9 cellular contexts compared by ENCODE assay signal in the genomic region with DNA sequence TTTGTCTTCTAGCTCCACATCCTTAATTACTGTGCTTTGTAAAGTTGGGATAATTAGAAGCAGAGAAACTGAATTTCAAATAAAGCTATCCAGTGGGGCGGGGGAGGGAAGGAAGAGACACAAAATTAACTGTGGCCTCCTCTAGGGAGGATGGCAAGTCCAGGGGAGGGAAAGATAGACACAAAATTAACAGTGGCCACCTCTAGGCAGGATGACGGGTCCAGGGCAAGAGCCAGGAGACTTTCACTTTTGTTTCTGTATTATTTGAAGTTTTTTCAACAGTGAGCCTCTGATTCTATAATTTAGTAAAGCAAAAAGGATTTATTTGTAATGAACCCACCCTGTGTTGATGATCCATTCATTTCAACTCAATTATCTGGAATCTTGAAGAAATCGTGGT.
DNase-seq lines count a peak whose midpoint lies in the region; ATAC-seq and TF ChIP-seq lines count a peak whose summit lies in the region.
"Had no signal": no experiment of that assay in that cellular context is flagged by ENCODE, and none has a peak within 500 bp of the region (broad histone marks: within the 10 kb centered on the region; RNA-seq: fewer than 3 reads in every experiment).

No MANE protein-coding gene starts in this region.

- CTCF ChIA-PET in GM10248 (lab: Yijun Ruan, JAX): interaction anchor here (1.4 kb wide), 1 partner anchor 16 kb away, joined by 3 read pairs; no protein-coding TSS in a partner anchor
- CTCF ChIA-PET in naive thymus-derived CD4-positive, alpha-beta T cell (lab: Charles Lee): no interaction called here

- POLR2A ChIA-PET in GM10248 (lab: Yijun Ruan, JAX): no interaction called here
- POLR2A ChIA-PET in naive thymus-derived CD4-positive, alpha-beta T cell (lab: Charles Lee): no interaction called here

- H3K27me3 ChIP-seq in ACC112 (ENCODE audit: insufficient read depth, low read length) (no peaks in the 10 kb centered on the region), esophagus squamous epithelium (no peaks in the 10 kb centered on the region)
- H3K27me3 ChIP-seq in naive thymus-derived CD4-positive, alpha-beta T cell (ENCODE audit: control insufficient read depth in 2 of 2, insufficient read depth in 2 of 2, low read length in 2 of 2): no peaks in the 10 kb centered on the region

- H2AFZ ChIP-seq in ACC112 (ENCODE audit: low read length, unreplicated experiment): peak overlapping the region; percentile 70

- H3K36me3 ChIP-seq in ACC112 (ENCODE audit: insufficient read depth, low read length): no peaks in the 10 kb centered on the region
- H3K36me3 ChIP-seq in naive thymus-derived CD4-positive, alpha-beta T cell (ENCODE audit: control insufficient read depth in 2 of 3, insufficient read depth in 3 of 3, low read length in 3 of 3): no peaks in the 10 kb centered on the region
- H3K36me3 ChIP-seq in esophagus squamous epithelium: no peaks in the 10 kb centered on the region

- H3K36me3 Mint-ChIP-seq in naive thymus-derived CD4-positive, alpha-beta T cell: no peaks in the 10 kb centered on the region

- peaks cover 0 to 3% (median 0%) of the 10 kb centered on the region in 11 donors for H3K9me3 Mint-ChIP-seq in naive thymus-derived CD4-positive, alpha-beta T cell

- 48% methylated on average over 3 of the region's 3 CpGs for WGBS in esophagus squamous epithelium, 2 donors

- H3K27me3 Mint-ChIP-seq in naive thymus-derived CD4-positive, alpha-beta T cell: peaks cover 4 to 29% (median 9%) of the 10 kb centered on the region in 5 donors

- ATAC-seq in naive thymus-derived CD4-positive, alpha-beta T cell: no peak

- H3K4me3 Mint-ChIP-seq in naive thymus-derived CD4-positive, alpha-beta T cell: peak overlapping the region; percentile 60 to 90 (median 79)

- intact Hi-C loops in naive thymus-derived CD4-positive, alpha-beta T cell (cut with micrococcal nuclease): no loop called here
- intact Hi-C loops in esophagus squamous epithelium (cut with DNase I): no loop called here

- peak; percentile 16 for DNase-seq in GM10248 (ENCODE audit: extremely low spot score)
- no peak for DNase-seq in naive thymus-derived CD4-positive, alpha-beta T cell
- no peak for DNase-seq in esophagus squamous epithelium (lab: John Stamatoyannopoulos, UW)
- no peak for DNase-seq in NCI-H2227 treated with DMSO at 0.1 percent for 48 hours (lab: John Stamatoyannopoulos, UW)
- DNase-seq in NCI-H774 (lab: John Stamatoyannopoulos, UW): no peak
- DNase-seq in NCI-H2227 (lab: John Stamatoyannopoulos, UW; ENCODE audit: unreplicated experiment): no peak

- H3K9me3 ChIP-seq in naive thymus-derived CD4-positive, alpha-beta T cell (ENCODE audit: control insufficient read depth in 2 of 3, low read length in 3 of 3): no peaks in the 10 kb centered on the region
- H3K9me3 ChIP-seq in esophagus squamous epithelium: no peaks in the 10 kb centered on the region

- TF ChIP-seq CTCF in GM10248 (IDR thresholded peaks at IDR 0.05; ENCODE audit: control extremely low read depth, extremely low read depth, low read depth, missing control alignments): no peak
- no peak for TF ChIP-seq CTCF in esophagus squamous epithelium (IDR thresholded peaks at IDR 0.05)

- peak overlapping the region in 5 of 9 donors; percentile 4 to 88 (median 50) for H3K27ac Mint-ChIP-seq in naive thymus-derived CD4-positive, alpha-beta T cell

- H3K4me1 ChIP-seq in ACC112 (ENCODE audit: control insufficient read depth, insufficient read depth, low read length, unreplicated experiment) (no peaks in the 10 kb centered on the region), esophagus squamous epithelium (peaks cover 0 to 12% (median 0%) of the 10 kb centered on the region in 3 donors)
- H3K4me1 ChIP-seq in naive thymus-derived CD4-positive, alpha-beta T cell (ENCODE audit: control insufficient read depth in 2 of 2, insufficient read depth in 2 of 2, low read length in 2 of 2): no peaks in the 10 kb centered on the region

- H3K4me1 Mint-ChIP-seq in naive thymus-derived CD4-positive, alpha-beta T cell: peaks cover 0 to 20% (median 7%) of the 10 kb centered on the region in 7 donors

- TF ChIP-seq POLR2A in esophagus squamous epithelium (IDR thresholded peaks at IDR 0.05): no peak

- H3K27ac ChIP-seq in ACC112 (ENCODE audit: low read depth, low read length): 0 out of 2 replicates have a peak overlapping the region, but pooled peaks have one; percentile 5
- peak overlapping the region; percentile 73 for H3K27ac ChIP-seq in angular gyrus (ENCODE audit: low read depth, low read length)
- H3K27ac ChIP-seq in naive thymus-derived CD4-positive, alpha-beta T cell (ENCODE audit: low read depth, low read length): no peak overlapping the region
- peak overlapping the region in 2 of 4 donors; percentile 10 to 59 for H3K27ac ChIP-seq in esophagus squamous epithelium
- H3K27ac ChIP-seq: KMS-11 had no signal

- H3K4me3 ChIP-seq in ACC112 (ENCODE audit: low read depth, low read length) (peak overlapping the region; percentile 72), esophagus squamous epithelium (peak overlapping the region in 2 of 4 donors; percentile 25 to 50)
- H3K4me3 ChIP-seq in naive thymus-derived CD4-positive, alpha-beta T cell (ENCODE audit: low read length): peak overlapping the region; percentile 31

- H3K79me2 ChIP-seq in ACC112 (ENCODE audit: control insufficient read depth, insufficient read depth, low read length, unreplicated experiment): no peaks in the 10 kb centered on the region
